Comparison of ENCODE assay signal across 1 cellular context in genomic region chr6:159104163-159104885, GRCh38.
TF ChIP-seq lines count a peak whose summit lies in the region.

No MANE protein-coding gene starts in this region.

TF ChIP-seq in K562, 482 proteins besides CTCF, POLR2A, EP300 and RAD21 (continued from another document and continues in another):
- TF ChIP-seq ZFP1 (CRISPR knock-in tag; IDR thresholded peaks at IDR 0.05): no peak
- TF ChIP-seq RNF2 (IDR thresholded peaks at IDR 0.05): no peak
- TF ChIP-seq PTBP1 (IDR thresholded peaks at IDR 0.05; ENCODE audit: low read depth, low read length): no peak
- no peak for TF ChIP-seq ZKSCAN8 (CRISPR knock-in tag; IDR thresholded peaks at IDR 0.05)
- TF ChIP-seq, protein P1, sequence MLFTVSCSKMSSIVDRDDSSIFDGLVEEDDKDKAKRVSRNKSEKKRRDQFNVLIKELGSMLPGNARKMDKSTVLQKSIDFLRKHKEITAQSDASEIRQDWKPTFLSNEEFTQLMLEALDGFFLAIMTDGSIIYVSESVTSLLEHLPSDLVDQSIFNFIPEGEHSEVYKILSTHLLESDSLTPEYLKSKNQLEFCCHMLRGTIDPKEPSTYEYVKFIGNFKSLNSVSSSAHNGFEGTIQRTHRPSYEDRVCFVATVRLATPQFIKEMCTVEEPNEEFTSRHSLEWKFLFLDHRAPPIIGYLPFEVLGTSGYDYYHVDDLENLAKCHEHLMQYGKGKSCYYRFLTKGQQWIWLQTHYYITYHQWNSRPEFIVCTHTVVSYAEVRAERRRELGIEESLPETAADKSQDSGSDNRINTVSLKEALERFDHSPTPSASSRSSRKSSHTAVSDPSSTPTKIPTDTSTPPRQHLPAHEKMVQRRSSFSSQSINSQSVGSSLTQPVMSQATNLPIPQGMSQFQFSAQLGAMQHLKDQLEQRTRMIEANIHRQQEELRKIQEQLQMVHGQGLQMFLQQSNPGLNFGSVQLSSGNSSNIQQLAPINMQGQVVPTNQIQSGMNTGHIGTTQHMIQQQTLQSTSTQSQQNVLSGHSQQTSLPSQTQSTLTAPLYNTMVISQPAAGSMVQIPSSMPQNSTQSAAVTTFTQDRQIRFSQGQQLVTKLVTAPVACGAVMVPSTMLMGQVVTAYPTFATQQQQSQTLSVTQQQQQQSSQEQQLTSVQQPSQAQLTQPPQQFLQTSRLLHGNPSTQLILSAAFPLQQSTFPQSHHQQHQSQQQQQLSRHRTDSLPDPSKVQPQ (CRISPR knock-in tag; IDR thresholded peaks at IDR 0.05; ENCODE audit: borderline replicate concordance): no peak
- TF ChIP-seq ZNF3 (CRISPR knock-in tag; IDR thresholded peaks at IDR 0.05): no peak
- no peak for TF ChIP-seq FOXJ3 (CRISPR knock-in tag; IDR thresholded peaks at IDR 0.05)
- TF ChIP-seq TAF7 (tag; IDR thresholded peaks at IDR 0.05): no peak
- TF ChIP-seq RBM39 (optimal IDR thresholded peaks at IDR 0.05; ENCODE audit: low read depth, low read length): no peak
- TF ChIP-seq, protein P2, sequence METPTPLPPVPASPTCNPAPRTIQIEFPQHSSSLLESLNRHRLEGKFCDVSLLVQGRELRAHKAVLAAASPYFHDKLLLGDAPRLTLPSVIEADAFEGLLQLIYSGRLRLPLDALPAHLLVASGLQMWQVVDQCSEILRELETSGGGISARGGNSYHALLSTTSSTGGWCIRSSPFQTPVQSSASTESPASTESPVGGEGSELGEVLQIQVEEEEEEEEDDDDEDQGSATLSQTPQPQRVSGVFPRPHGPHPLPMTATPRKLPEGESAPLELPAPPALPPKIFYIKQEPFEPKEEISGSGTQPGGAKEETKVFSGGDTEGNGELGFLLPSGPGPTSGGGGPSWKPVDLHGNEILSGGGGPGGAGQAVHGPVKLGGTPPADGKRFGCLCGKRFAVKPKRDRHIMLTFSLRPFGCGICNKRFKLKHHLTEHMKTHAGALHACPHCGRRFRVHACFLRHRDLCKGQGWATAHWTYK (CRISPR knock-in tag; IDR thresholded peaks at IDR 0.05): no peak
- no peak for TF ChIP-seq MTA3 (IDR thresholded peaks at IDR 0.05; ENCODE audit: borderline replicate concordance)
- TF ChIP-seq HSF4 (CRISPR knock-in tag; IDR thresholded peaks at IDR 0.05; ENCODE audit: borderline replicate concordance): no peak
- no peak for TF ChIP-seq ZNF785 (CRISPR knock-in tag; IDR thresholded peaks at IDR 0.05)
- TF ChIP-seq, protein P3, sequence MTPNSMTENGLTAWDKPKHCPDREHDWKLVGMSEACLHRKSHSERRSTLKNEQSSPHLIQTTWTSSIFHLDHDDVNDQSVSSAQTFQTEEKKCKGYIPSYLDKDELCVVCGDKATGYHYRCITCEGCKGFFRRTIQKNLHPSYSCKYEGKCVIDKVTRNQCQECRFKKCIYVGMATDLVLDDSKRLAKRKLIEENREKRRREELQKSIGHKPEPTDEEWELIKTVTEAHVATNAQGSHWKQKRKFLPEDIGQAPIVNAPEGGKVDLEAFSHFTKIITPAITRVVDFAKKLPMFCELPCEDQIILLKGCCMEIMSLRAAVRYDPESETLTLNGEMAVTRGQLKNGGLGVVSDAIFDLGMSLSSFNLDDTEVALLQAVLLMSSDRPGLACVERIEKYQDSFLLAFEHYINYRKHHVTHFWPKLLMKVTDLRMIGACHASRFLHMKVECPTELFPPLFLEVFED (CRISPR knock-in tag; conservative IDR thresholded peaks at IDR 0.05): no peak
- no peak for TF ChIP-seq EZH2 (IDR thresholded peaks at IDR 0.05; ENCODE audit: borderline replicate concordance, low read depth, low read length)
- no peak for TF ChIP-seq ARID3B (CRISPR knock-in tag; IDR thresholded peaks at IDR 0.05; ENCODE audit: borderline replicate concordance)
- no peak for TF ChIP-seq NFE2 (IDR thresholded peaks at IDR 0.05; ENCODE audit: low read depth)
- TF ChIP-seq, protein P4, sequence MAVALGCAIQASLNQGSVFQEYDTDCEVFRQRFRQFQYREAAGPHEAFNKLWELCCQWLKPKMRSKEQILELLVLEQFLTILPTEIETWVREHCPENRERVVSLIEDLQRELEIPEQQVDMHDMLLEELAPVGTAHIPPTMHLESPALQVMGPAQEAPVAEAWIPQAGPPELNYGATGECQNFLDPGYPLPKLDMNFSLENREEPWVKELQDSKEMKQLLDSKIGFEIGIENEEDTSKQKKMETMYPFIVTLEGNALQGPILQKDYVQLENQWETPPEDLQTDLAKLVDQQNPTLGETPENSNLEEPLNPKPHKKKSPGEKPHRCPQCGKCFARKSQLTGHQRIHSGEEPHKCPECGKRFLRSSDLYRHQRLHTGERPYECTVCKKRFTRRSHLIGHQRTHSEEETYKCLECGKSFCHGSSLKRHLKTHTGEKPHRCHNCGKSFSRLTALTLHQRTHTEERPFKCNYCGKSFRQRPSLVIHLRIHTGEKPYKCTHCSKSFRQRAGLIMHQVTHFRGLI (CRISPR knock-in tag; IDR thresholded peaks at IDR 0.05): no peak
- TF ChIP-seq ZNF551 (CRISPR knock-in tag; IDR thresholded peaks at IDR 0.05): no peak
- no peak for TF ChIP-seq ARHGAP35 (IDR thresholded peaks at IDR 0.05; ENCODE audit: partially characterized antibody)
- no peak for TF ChIP-seq POLR3A (IDR thresholded peaks at IDR 0.05; ENCODE audit: borderline replicate concordance, extremely low read depth, insufficient read depth, insufficient read length)
- no peak for TF ChIP-seq MCM5 (IDR thresholded peaks at IDR 0.05; ENCODE audit: low read depth)
- no peak for TF ChIP-seq TCF7 (IDR thresholded peaks at IDR 0.05; ENCODE audit: borderline replicate concordance)
- no peak for TF ChIP-seq SMARCA5 (IDR thresholded peaks at IDR 0.05)
- no peak for TF ChIP-seq TFAM (CRISPR knock-in tag; conservative IDR thresholded peaks at IDR 0.05)
- no peak for TF ChIP-seq FOXM1 (IDR thresholded peaks at IDR 0.05; ENCODE audit: low read depth)
- TF ChIP-seq FOXM1 (CRISPR knock-in tag; IDR thresholded peaks at IDR 0.05; ENCODE audit: low read depth): no peak
- TF ChIP-seq BCL6 (CRISPR knock-in tag; IDR thresholded peaks at IDR 0.05): no peak
- TF ChIP-seq C11orf30 (IDR thresholded peaks at IDR 0.05; ENCODE audit: low read depth): no peak
- no peak for TF ChIP-seq SRSF1 (IDR thresholded peaks at IDR 0.05; ENCODE audit: low read depth, low read length)
- peak in 1 of 2 experiments; percentile 73; a peak in 1 of 4 replicates for TF ChIP-seq RCOR1 (IDR thresholded peaks at IDR 0.05; ENCODE audit: borderline replicate concordance in 1 of 2, low read depth in 2 of 2, low read length in 2 of 2)
- TF ChIP-seq HIVEP1 (CRISPR knock-in tag; IDR thresholded peaks at IDR 0.05): no peak
- no peak for TF ChIP-seq CHD4 (IDR thresholded peaks at IDR 0.05; ENCODE audit: insufficient read depth, insufficient replicate concordance, low read depth, low read length, poor library complexity, severe bottlenecking)
- TF ChIP-seq PRMT5 (CRISPR knock-in tag; IDR thresholded peaks at IDR 0.05): no peak
- TF ChIP-seq ARID2 (IDR thresholded peaks at IDR 0.05): no peak
- no peak for TF ChIP-seq HOMEZ (CRISPR knock-in tag; IDR thresholded peaks at IDR 0.05)
- TF ChIP-seq ARNT (IDR thresholded peaks at IDR 0.05): no peak
- TF ChIP-seq ETS2 (tag; IDR thresholded peaks at IDR 0.05; ENCODE audit: borderline replicate concordance, poor library complexity, severe bottlenecking): no peak
- TF ChIP-seq, protein P5, sequence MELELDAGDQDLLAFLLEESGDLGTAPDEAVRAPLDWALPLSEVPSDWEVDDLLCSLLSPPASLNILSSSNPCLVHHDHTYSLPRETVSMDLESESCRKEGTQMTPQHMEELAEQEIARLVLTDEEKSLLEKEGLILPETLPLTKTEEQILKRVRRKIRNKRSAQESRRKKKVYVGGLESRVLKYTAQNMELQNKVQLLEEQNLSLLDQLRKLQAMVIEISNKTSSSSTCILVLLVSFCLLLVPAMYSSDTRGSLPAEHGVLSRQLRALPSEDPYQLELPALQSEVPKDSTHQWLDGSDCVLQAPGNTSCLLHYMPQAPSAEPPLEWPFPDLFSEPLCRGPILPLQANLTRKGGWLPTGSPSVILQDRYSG (tag; conservative IDR thresholded peaks at IDR 0.05; ENCODE audit: low read depth): no peak
- TF ChIP-seq MYNN (IDR thresholded peaks at IDR 0.05): no peak
- no peak for TF ChIP-seq MYNN (CRISPR knock-in tag; IDR thresholded peaks at IDR 0.05)
- TF ChIP-seq XRCC3 (IDR thresholded peaks at IDR 0.05): no peak
- no peak for TF ChIP-seq RBM14 (IDR thresholded peaks at IDR 0.05; ENCODE audit: borderline replicate concordance, insufficient read depth, low read depth, low read length)
- peak; percentile 44; the same call in 1 of the 2 replicates for TF ChIP-seq XRCC5 (IDR thresholded peaks at IDR 0.05; ENCODE audit: low read depth, low read length)
- no peak for TF ChIP-seq CEBPZ (IDR thresholded peaks at IDR 0.05; ENCODE audit: borderline replicate concordance, low read depth, low read length)
- no peak for TF ChIP-seq CREB5 (CRISPR knock-in tag; IDR thresholded peaks at IDR 0.05)
- no peak for TF ChIP-seq SRSF9 (IDR thresholded peaks at IDR 0.05; ENCODE audit: borderline replicate concordance, low read depth, low read length)
- 0 out of 2 replicates have a peak, but pooled peaks have one; percentile 33 for TF ChIP-seq RBFOX2 (IDR thresholded peaks at IDR 0.05; ENCODE audit: low read depth, low read length)
- no peak for TF ChIP-seq POLR2H (tag; IDR thresholded peaks at IDR 0.05; ENCODE audit: low read depth)
- peak; percentile 57 to 67 for TF ChIP-seq NRF1 (conservative IDR thresholded peaks at IDR 0.05 in 1 of 2, IDR thresholded peaks at IDR 0.05 in 1 of 2)
- no peak for TF ChIP-seq ZNF311 (CRISPR knock-in tag; IDR thresholded peaks at IDR 0.05)
- TF ChIP-seq PHTF2 (CRISPR knock-in tag; IDR thresholded peaks at IDR 0.05): no peak
- no peak for TF ChIP-seq TCF7L2 (IDR thresholded peaks at IDR 0.05; ENCODE audit: low read depth, low read length)
- TF ChIP-seq TEAD4 (IDR thresholded peaks at IDR 0.05; ENCODE audit: low read length): no peak
- TF ChIP-seq TEAD4 (CRISPR knock-in tag; IDR thresholded peaks at IDR 0.05; ENCODE audit: borderline replicate concordance): no peak
- TF ChIP-seq POLR2G (IDR thresholded peaks at IDR 0.05; ENCODE audit: low read depth, low read length): 0 out of 2 replicates have a peak, but pooled peaks have one; percentile 29
- TF ChIP-seq MYC (IDR thresholded peaks at IDR 0.05; ENCODE audit: low read depth, low read length): no peak
- no peak for TF ChIP-seq MYC (CRISPR knock-in tag; IDR thresholded peaks at IDR 0.05; ENCODE audit: borderline replicate concordance, low read depth)
- no peak for TF ChIP-seq DDX20 (tag; IDR thresholded peaks at IDR 0.05; ENCODE audit: low read depth)
